1 cellular context compared by ENCODE assay signal in the genomic region with DNA sequence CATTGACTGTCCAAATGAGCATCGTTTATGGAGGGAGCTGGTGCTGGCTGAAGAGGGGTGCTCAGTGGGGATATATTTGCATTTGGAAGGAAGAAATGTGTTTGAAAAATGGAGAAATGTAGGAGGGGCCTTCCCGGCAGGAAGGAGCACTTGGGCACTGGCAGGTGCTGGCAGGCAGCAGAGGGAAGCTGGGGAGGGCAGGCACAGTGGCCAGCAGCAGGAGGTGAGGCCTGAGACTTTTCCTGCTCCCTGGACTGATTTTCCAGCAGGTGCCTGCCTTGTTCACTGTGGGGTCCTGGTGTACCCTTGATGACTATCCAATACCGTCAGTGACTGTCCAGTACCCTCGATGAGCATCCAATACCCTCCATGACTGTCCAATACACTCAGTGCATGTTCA.
TF ChIP-seq lines count a peak whose summit lies in the region.

No MANE protein-coding gene starts in this region.

TF ChIP-seq in IMR-90, 13 proteins besides CTCF, POLR2A, EP300 and RAD21 (continued from another document):
- TF ChIP-seq, protein P1, sequence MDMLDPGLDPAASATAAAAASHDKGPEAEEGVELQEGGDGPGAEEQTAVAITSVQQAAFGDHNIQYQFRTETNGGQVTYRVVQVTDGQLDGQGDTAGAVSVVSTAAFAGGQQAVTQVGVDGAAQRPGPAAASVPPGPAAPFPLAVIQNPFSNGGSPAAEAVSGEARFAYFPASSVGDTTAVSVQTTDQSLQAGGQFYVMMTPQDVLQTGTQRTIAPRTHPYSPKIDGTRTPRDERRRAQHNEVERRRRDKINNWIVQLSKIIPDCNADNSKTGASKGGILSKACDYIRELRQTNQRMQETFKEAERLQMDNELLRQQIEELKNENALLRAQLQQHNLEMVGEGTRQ (IDR thresholded peaks at IDR 0.05; ENCODE audit: low read depth, low read length) = no peak
- no peak for TF ChIP-seq RCOR1 (IDR thresholded peaks at IDR 0.05; ENCODE audit: insufficient replicate concordance, low read length)
- no peak for TF ChIP-seq CEBPB (IDR thresholded peaks at IDR 0.05; ENCODE audit: low read depth, low read length)
- no peak for TF ChIP-seq NFE2L2 (IDR thresholded peaks at IDR 0.05; ENCODE audit: low read depth, low read length)
- TF ChIP-seq, protein P2, sequence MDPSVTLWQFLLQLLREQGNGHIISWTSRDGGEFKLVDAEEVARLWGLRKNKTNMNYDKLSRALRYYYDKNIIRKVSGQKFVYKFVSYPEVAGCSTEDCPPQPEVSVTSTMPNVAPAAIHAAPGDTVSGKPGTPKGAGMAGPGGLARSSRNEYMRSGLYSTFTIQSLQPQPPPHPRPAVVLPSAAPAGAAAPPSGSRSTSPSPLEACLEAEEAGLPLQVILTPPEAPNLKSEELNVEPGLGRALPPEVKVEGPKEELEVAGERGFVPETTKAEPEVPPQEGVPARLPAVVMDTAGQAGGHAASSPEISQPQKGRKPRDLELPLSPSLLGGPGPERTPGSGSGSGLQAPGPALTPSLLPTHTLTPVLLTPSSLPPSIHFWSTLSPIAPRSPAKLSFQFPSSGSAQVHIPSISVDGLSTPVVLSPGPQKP (IDR thresholded peaks at IDR 0.05; ENCODE audit: borderline replicate concordance, low read depth, low read length) = no peak
- TF ChIP-seq SMC3 (IDR thresholded peaks at IDR 0.05; ENCODE audit: low read depth, low read length) = no peak
- no peak for TF ChIP-seq MAFK (IDR thresholded peaks at IDR 0.05; ENCODE audit: low read depth, low read length)
- TF ChIP-seq BHLHE40 (IDR thresholded peaks at IDR 0.05; ENCODE audit: low read depth, low read length) = no peak
- no peak for TF ChIP-seq CHD1 (IDR thresholded peaks at IDR 0.05; ENCODE audit: low read depth, low read length)
